2 cellular contexts compared by ENCODE assay signal in the genomic region with DNA sequence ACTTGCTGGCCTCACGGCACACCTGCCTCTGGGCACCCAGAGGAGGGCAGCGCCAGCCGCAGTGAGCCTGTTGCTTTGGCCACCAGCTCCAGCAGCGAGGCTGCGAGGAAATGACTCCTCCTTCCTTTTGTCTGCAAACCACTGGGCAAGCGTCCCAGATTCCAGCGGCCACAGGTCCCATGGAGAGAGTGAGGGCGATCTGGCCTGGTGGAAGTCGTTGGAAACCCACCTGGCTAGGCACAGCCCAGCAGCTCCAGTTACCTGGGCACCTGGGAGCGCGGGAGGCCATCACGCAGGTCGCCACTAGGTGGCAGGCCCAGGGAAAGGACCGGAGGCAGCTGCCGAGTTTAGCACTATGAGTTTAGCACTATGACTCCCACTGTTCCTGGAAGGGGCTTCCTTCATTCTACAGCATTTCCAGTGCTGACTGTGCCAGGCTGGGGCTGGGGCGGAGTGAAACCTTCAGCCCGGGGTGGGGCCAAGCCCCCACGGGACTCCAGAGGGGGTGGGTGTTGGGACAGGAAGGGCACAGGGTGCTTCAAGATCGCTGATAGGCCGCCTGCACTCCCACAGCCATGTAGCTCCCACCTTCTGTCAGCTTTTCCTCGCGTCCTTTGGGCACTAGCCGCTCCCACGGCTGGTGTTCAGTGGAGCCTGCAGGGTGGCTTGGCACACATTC.
TF ChIP-seq lines count a peak whose summit lies in the region.

No MANE protein-coding gene starts in this region.

TF ChIP-seq in K562, 482 proteins besides CTCF, POLR2A, EP300 and RAD21 (continued from another document and continues in another):
- TF ChIP-seq, protein P1, sequence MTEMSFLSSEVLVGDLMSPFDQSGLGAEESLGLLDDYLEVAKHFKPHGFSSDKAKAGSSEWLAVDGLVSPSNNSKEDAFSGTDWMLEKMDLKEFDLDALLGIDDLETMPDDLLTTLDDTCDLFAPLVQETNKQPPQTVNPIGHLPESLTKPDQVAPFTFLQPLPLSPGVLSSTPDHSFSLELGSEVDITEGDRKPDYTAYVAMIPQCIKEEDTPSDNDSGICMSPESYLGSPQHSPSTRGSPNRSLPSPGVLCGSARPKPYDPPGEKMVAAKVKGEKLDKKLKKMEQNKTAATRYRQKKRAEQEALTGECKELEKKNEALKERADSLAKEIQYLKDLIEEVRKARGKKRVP (CRISPR knock-in tag; IDR thresholded peaks at IDR 0.05), result no peak
- TF ChIP-seq MAZ (CRISPR knock-in tag; conservative IDR thresholded peaks at IDR 0.05 in 1 of 2, IDR thresholded peaks at IDR 0.05 in 1 of 2) (peak in 1 of 2 experiments; percentile 28; a peak in 1 of 4 replicates), HDGF (IDR thresholded peaks at IDR 0.05) (no peak), ZBTB9 (CRISPR knock-in tag; IDR thresholded peaks at IDR 0.05) (no peak), HMGN3 (IDR thresholded peaks at IDR 0.05; ENCODE audit: borderline replicate concordance, extremely low read depth, insufficient read length, low read depth, low read length) (no peak), DPF2 (IDR thresholded peaks at IDR 0.05) (peak; percentile 38; the same call in 1 of the 2 replicates), HNRNPLL (IDR thresholded peaks at IDR 0.05; ENCODE audit: low read depth, low read length, poor library complexity, severe bottlenecking) (no peak), NONO (IDR thresholded peaks at IDR 0.05; ENCODE audit: low read depth in 2 of 2, low read length in 1 of 2) (no peak), ZNF507 (tag; conservative IDR thresholded peaks at IDR 0.05) (no peak), HDAC8 (tag; IDR thresholded peaks at IDR 0.05) (no peak), ETV5 (CRISPR knock-in tag; IDR thresholded peaks at IDR 0.05; ENCODE audit: low read depth) (no peak), TRIM24 (IDR thresholded peaks at IDR 0.05) (no peak), ZNF431 (CRISPR knock-in tag; IDR thresholded peaks at IDR 0.05) (no peak), ZBTB7A (IDR thresholded peaks at IDR 0.05; ENCODE audit: borderline replicate concordance, control insufficient read depth, low read depth, low read length) (0 out of 2 replicates have a peak, but pooled peaks have one; percentile 24), ZNF785 (CRISPR knock-in tag; IDR thresholded peaks at IDR 0.05) (no peak), HLTF (IDR thresholded peaks at IDR 0.05) (no peak), STAG1 (CRISPR knock-in tag; IDR thresholded peaks at IDR 0.05; ENCODE audit: borderline replicate concordance) (peak; percentile 54; the same call in 1 of the 2 replicates), KAT2B (IDR thresholded peaks at IDR 0.05; ENCODE audit: low read depth, low read length) (no peak), CREM (IDR thresholded peaks at IDR 0.05; ENCODE audit: low read depth) (peak; percentile 54; the same call in 1 of the 2 replicates), ATF1 (CRISPR knock-in tag; IDR thresholded peaks at IDR 0.05) (no peak), ATF1 (tag; IDR thresholded peaks at IDR 0.05) (peak; percentile 27; the same call in 1 of the 2 replicates), PATZ1 (CRISPR knock-in tag; IDR thresholded peaks at IDR 0.05; ENCODE audit: borderline replicate concordance) (no peak), ESRRA (IDR thresholded peaks at IDR 0.05; ENCODE audit: borderline replicate concordance, low read depth) (peak; percentile 15; the same call in 1 of the 2 replicates), TCF7 (IDR thresholded peaks at IDR 0.05; ENCODE audit: borderline replicate concordance) (no peak), KLF16 (IDR thresholded peaks at IDR 0.05) (peak; percentile 69), NRF1 (conservative IDR thresholded peaks at IDR 0.05 in 1 of 2, IDR thresholded peaks at IDR 0.05 in 1 of 2) (peak; percentile 13 to 37; a peak in 1 of 4 replicates), E2F6 (IDR thresholded peaks at IDR 0.05; ENCODE audit: borderline replicate concordance in 1 of 2, extremely low read depth in 1 of 2, insufficient read depth in 1 of 2, insufficient read length in 1 of 2, low read depth in 1 of 2, low read length in 1 of 2, poor library complexity in 1 of 2, severe bottlenecking in 1 of 2) (peak in 1 of 2 experiments; percentile 41)
- TF ChIP-seq, protein P2, sequence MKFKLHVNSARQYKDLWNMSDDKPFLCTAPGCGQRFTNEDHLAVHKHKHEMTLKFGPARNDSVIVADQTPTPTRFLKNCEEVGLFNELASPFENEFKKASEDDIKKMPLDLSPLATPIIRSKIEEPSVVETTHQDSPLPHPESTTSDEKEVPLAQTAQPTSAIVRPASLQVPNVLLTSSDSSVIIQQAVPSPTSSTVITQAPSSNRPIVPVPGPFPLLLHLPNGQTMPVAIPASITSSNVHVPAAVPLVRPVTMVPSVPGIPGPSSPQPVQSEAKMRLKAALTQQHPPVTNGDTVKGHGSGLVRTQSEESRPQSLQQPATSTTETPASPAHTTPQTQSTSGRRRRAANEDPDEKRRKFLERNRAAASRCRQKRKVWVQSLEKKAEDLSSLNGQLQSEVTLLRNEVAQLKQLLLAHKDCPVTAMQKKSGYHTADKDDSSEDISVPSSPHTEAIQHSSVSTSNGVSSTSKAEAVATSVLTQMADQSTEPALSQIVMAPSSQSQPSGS (CRISPR knock-in tag; IDR thresholded peaks at IDR 0.05), result no peak

TF ChIP-seq in HepG2, 621 proteins besides CTCF, POLR2A, EP300 and RAD21 (continued from another document and continues in another):
- TF ChIP-seq, protein P3, sequence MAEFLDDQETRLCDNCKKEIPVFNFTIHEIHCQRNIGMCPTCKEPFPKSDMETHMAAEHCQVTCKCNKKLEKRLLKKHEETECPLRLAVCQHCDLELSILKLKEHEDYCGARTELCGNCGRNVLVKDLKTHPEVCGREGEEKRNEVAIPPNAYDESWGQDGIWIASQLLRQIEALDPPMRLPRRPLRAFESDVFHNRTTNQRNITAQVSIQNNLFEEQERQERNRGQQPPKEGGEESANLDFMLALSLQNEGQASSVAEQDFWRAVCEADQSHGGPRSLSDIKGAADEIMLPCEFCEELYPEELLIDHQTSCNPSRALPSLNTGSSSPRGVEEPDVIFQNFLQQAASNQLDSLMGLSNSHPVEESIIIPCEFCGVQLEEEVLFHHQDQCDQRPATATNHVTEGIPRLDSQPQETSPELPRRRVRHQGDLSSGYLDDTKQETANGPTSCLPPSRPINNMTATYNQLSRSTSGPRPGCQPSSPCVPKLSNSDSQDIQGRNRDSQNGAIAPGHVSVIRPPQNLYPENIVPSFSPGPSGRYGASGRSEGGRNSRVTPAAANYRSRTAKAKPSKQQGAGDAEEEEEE (CRISPR knock-in tag; IDR thresholded peaks at IDR 0.05; ENCODE audit: borderline replicate concordance), result no peak
- TF ChIP-seq ZNF367 (CRISPR knock-in tag; IDR thresholded peaks at IDR 0.05; ENCODE audit: borderline replicate concordance), result no peak
- peak; percentile 58 for TF ChIP-seq STAG1 (CRISPR knock-in tag; IDR thresholded peaks at IDR 0.05)
- peak; percentile 51 to 52; a peak in 1 of 4 replicates for TF ChIP-seq HMGXB4 (CRISPR knock-in tag; IDR thresholded peaks at IDR 0.05; ENCODE audit: borderline replicate concordance in 1 of 2, low read depth in 1 of 2)
- TF ChIP-seq, protein P4, sequence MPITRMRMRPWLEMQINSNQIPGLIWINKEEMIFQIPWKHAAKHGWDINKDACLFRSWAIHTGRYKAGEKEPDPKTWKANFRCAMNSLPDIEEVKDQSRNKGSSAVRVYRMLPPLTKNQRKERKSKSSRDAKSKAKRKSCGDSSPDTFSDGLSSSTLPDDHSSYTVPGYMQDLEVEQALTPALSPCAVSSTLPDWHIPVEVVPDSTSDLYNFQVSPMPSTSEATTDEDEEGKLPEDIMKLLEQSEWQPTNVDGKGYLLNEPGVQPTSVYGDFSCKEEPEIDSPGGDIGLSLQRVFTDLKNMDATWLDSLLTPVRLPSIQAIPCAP (CRISPR knock-in tag; IDR thresholded peaks at IDR 0.05; ENCODE audit: low read depth), result no peak
- TF ChIP-seq KDM2A (CRISPR knock-in tag; IDR thresholded peaks at IDR 0.05; ENCODE audit: borderline replicate concordance, low read depth), result peak; percentile 54; the same call in 1 of the 2 replicates
- no peak for TF ChIP-seq ARNTL (CRISPR knock-in tag; IDR thresholded peaks at IDR 0.05)
- TF ChIP-seq MBD4 (IDR thresholded peaks at IDR 0.05; ENCODE audit: borderline replicate concordance, low read length), result no peak
- no peak for TF ChIP-seq SCMH1 (CRISPR knock-in tag; IDR thresholded peaks at IDR 0.05; ENCODE audit: borderline replicate concordance)
- TF ChIP-seq TGIF2 (CRISPR knock-in tag; IDR thresholded peaks at IDR 0.05), result no peak
- TF ChIP-seq EHMT2 (IDR thresholded peaks at IDR 0.05; ENCODE audit: borderline replicate concordance, low read depth, low read length), result no peak
- no peak for TF ChIP-seq POGZ (CRISPR knock-in tag; IDR thresholded peaks at IDR 0.05)
- 0 out of 2 replicates have a peak, but pooled peaks have one; percentile 40 for TF ChIP-seq ZNF792 (CRISPR knock-in tag; IDR thresholded peaks at IDR 0.05)
- TF ChIP-seq, protein P5, sequence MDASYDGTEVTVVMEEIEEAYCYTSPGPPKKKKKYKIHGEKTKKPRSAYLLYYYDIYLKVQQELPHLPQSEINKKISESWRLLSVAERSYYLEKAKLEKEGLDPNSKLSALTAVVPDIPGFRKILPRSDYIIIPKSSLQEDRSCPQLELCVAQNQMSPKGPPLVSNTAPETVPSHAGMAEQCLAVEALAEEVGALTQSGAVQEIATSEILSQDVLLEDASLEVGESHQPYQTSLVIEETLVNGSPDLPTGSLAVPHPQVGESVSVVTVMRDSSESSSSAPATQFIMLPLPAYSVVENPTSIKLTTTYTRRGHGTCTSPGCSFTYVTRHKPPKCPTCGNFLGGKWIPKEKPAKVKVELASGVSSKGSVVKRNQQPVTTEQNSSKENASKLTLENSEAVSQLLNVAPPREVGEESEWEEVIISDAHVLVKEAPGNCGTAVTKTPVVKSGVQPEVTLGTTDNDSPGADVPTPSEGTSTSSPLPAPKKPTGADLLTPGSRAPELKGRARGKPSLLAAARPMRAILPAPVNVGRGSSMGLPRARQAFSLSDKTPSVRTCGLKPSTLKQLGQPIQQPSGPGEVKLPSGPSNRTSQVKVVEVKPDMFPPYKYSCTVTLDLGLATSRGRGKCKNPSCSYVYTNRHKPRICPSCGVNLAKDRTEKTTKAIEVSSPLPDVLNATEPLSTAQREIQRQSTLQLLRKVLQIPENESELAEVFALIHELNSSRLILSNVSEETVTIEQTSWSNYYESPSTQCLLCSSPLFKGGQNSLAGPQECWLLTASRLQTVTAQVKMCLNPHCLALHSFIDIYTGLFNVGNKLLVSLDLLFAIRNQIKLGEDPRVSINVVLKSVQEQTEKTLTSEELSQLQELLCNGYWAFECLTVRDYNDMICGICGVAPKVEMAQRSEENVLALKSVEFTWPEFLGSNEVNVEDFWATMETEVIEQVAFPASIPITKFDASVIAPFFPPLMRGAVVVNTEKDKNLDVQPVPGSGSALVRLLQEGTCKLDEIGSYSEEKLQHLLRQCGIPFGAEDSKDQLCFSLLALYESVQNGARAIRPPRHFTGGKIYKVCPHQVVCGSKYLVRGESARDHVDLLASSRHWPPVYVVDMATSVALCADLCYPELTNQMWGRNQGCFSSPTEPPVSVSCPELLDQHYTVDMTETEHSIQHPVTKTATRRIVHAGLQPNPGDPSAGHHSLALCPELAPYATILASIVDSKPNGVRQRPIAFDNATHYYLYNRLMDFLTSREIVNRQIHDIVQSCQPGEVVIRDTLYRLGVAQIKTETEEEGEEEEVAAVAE (CRISPR knock-in tag; IDR thresholded peaks at IDR 0.05; ENCODE audit: borderline replicate concordance), result no peak
- TF ChIP-seq ZNF572 (CRISPR knock-in tag; IDR thresholded peaks at IDR 0.05), result no peak
- no peak for TF ChIP-seq NR2F6 (IDR thresholded peaks at IDR 0.05)
- peak; percentile 40; the same call in 1 of the 2 replicates for TF ChIP-seq NR2F6 (CRISPR knock-in tag; IDR thresholded peaks at IDR 0.05)
- TF ChIP-seq SETDB1 (CRISPR knock-in tag; IDR thresholded peaks at IDR 0.05; ENCODE audit: borderline replicate concordance), result no peak
- TF ChIP-seq SMC3 (IDR thresholded peaks at IDR 0.05; ENCODE audit: low read length), result peak; percentile 29; the same call in 1 of the 2 replicates
- no peak for TF ChIP-seq THYN1 (CRISPR knock-in tag; IDR thresholded peaks at IDR 0.05; ENCODE audit: borderline replicate concordance, low read depth)
- 0 out of 2 replicates have a peak, but pooled peaks have one; percentile 63 for TF ChIP-seq FOXO4 (CRISPR knock-in tag; conservative IDR thresholded peaks at IDR 0.05)
- TF ChIP-seq FOXJ3 (CRISPR knock-in tag; IDR thresholded peaks at IDR 0.05; ENCODE audit: borderline replicate concordance), result no peak
- TF ChIP-seq ZNF564 (CRISPR knock-in tag; IDR thresholded peaks at IDR 0.05), result no peak
